3 cellular contexts compared by ENCODE assay signal in the genomic region with DNA sequence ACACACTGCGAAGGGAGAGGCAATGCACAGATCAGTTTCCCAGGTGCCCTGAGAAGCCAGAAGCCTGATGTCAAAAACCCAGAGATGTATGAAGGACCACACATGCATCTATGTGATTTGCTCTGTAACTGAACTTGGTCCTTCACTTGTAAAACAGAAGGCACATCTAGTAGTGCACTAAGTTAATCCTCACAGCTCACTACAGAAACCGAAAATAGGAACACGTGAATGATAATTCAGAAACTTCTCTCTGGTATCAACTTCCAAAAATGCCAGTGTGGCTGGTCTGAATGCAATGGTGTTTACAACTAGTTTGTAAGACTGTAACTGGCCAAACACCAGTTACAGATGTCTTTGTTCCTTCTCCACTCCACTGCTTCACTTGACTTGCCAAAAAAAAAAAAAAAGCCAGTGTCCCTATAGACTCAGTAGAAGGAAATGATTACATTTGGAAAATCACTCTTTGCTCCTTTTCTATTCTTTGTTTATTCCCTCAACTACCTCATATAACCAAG.
TF ChIP-seq lines count a peak whose summit lies in the region.

No MANE protein-coding gene starts in this region.

TF ChIP-seq in SK-N-SH, 30 proteins besides CTCF, POLR2A, EP300 and RAD21:
- TF ChIP-seq POLR2AphosphoS5 (IDR thresholded peaks at IDR 0.05; ENCODE audit: low read depth, low read length) (0 out of 2 replicates have a peak, but pooled peaks have one; percentile 15), SMC3 (IDR thresholded peaks at IDR 0.05; ENCODE audit: low read depth, low read length) (no peak)

TF ChIP-seq in SK-N-SH treated with all-trans-retinoic acid at 6 μM for 48 hours, 23 proteins besides CTCF, POLR2A, EP300 and RAD21:
- TF ChIP-seq TCF4 (CRISPR knock-in tag; IDR thresholded peaks at IDR 0.05; ENCODE audit: borderline replicate concordance), result no peak
- no peak for TF ChIP-seq ZNF8 (CRISPR knock-in tag; IDR thresholded peaks at IDR 0.05)

TF ChIP-seq in A549, 52 proteins besides CTCF, POLR2A, EP300 and RAD21:
- TF ChIP-seq BCL3 (IDR thresholded peaks at IDR 0.05) (no peak), TFCP2L1 (CRISPR knock-in tag; IDR thresholded peaks at IDR 0.05) (peak; percentile 44; the same call in 1 of the 2 replicates)
